In genomic region chr4:184825394-184826314, GRCh38 we compare ENCODE assay signal across 8 cellular contexts. TPM values are rescaled to one million over a fixed set of nuclear protein-coding genes. Genes with fewer than 3 reads are reported as not detected.
DNase-seq lines count a peak whose midpoint lies in the region; ATAC-seq and TF ChIP-seq lines count a peak whose summit lies in the region.

ACSL1 (minus strand) TSS chr4:184825968; CDS start chr4:184803514, 22,454 bp downstream.

- peak; percentile 61 for ATAC-seq in GM21717 (IDR thresholded peaks at IDR 0.05; ENCODE audit: unreplicated experiment)
- peak; percentile 66 for ATAC-seq in activated naive CD8-positive, alpha-beta T cell treated with anti-CD3 and anti-CD28 coated beads, Interleukin-2, amount 50 U/mL, for 24 hours
- ATAC-seq in left cardiac atrium = peak; percentile 91 to 93

- H3K9me3 Mint-ChIP-seq in activated naive CD8-positive, alpha-beta T cell treated with anti-CD3 and anti-CD28 coated beads, Interleukin-2, amount 50 U/mL, for 24 hours = no peaks in the 10 kb centered on the region

- peak within 1 kb of the TSS; percentile 58 for H3K9ac ChIP-seq in ES-I3 (ENCODE audit: low read depth, low read length)
- peak within 1 kb of the TSS; percentile 68 for H3K9ac ChIP-seq in KMS-11

- H3K79me2 ChIP-seq in KMS-11 (ENCODE audit: insufficient read depth, low read depth) = peaks cover 40% of the 10 kb centered on the region

- H3K27ac Mint-ChIP-seq in activated naive CD8-positive, alpha-beta T cell treated with anti-CD3 and anti-CD28 coated beads, Interleukin-2, amount 50 U/mL, for 24 hours = peak within 1 kb of the TSS; percentile 77

- H3K36me3 Mint-ChIP-seq in activated naive CD8-positive, alpha-beta T cell treated with anti-CD3 and anti-CD28 coated beads, Interleukin-2, amount 50 U/mL, for 24 hours (ENCODE audit: low read depth) = peaks cover 5% of the 10 kb centered on the region

- peak within 1 kb of the TSS; percentile 91 for H3K4me2 ChIP-seq in KMS-11

- no peaks in the 10 kb centered on the region for H4K20me1 ChIP-seq in KMS-11 (ENCODE audit: insufficient read depth)

- H3K27me3 ChIP-seq in KMS-11 (ENCODE audit: insufficient read depth, low read depth) (no peaks in the 10 kb centered on the region; the same call in 1 of the 2 replicates), prostate gland (replicated peaks; ENCODE audit: insufficient read depth) (no peaks in the 10 kb centered on the region)

- DNase-seq in T follicular helper cell (ENCODE audit: low read depth) (peak; percentile 64), left cardiac atrium (peak; percentile 89), prostate gland (ENCODE audit: low spot score) (peak; percentile 81), ureter (ENCODE audit: low spot score) (peak; percentile 75)
- peak; percentile 75 for DNase-seq in activated naive CD8-positive, alpha-beta T cell treated with anti-CD3 and anti-CD28 coated beads, Interleukin-2, amount 50 U/mL, for 24 hours

- H3K9me3 ChIP-seq in ES-I3 (ENCODE audit: control insufficient read depth, insufficient read depth, low read length) (no peaks in the 10 kb centered on the region), prostate gland (no peaks in the 10 kb centered on the region)

- H3K27ac ChIP-seq in KMS-11 = peak within 1 kb of the TSS; percentile 44
- H3K27ac ChIP-seq in prostate gland = peak within 1 kb of the TSS; percentile 93 to 94

- H3K4me3 Mint-ChIP-seq in activated naive CD8-positive, alpha-beta T cell treated with anti-CD3 and anti-CD28 coated beads, Interleukin-2, amount 50 U/mL, for 24 hours = peak within 1 kb of the TSS; percentile 93

- H2AFZ ChIP-seq in KMS-11 (ENCODE audit: low read depth) = peak within 1 kb of the TSS; percentile 84

- peaks cover 3% of the 10 kb centered on the region for H3K27me3 Mint-ChIP-seq in activated naive CD8-positive, alpha-beta T cell treated with anti-CD3 and anti-CD28 coated beads, Interleukin-2, amount 50 U/mL, for 24 hours

- H3K4me1 Mint-ChIP-seq in activated naive CD8-positive, alpha-beta T cell treated with anti-CD3 and anti-CD28 coated beads, Interleukin-2, amount 50 U/mL, for 24 hours = peaks cover 47% of the 10 kb centered on the region

- intact Hi-C loops in left cardiac atrium (cut with DNase I) = no loop called here
- intact Hi-C loops in prostate gland (cut with DNase I) = loop anchor here (5.0 to 10.0 kb wide), 2 partner anchors 78 to 929 kb away; no protein-coding TSS in a partner anchor

- no peak for TF ChIP-seq CTCF in KMS-11 (conservative IDR thresholded peaks at IDR 0.05; ENCODE audit: low read depth, low read length)
- peak in 2 of 4 experiments; percentile 14 to 37 for TF ChIP-seq CTCF in prostate gland (IDR thresholded peaks at IDR 0.05)

- under 1% methylated on average over 58 of the region's 139 CpGs for WGBS in prostate gland

- H3K36me3 ChIP-seq in ES-I3 (ENCODE audit: insufficient read depth, low read length) (no peaks in the 10 kb centered on the region), KMS-11 (ENCODE audit: insufficient read depth) (no peaks in the 10 kb centered on the region), prostate gland (no peaks in the 10 kb centered on the region)

- H3K4me1 ChIP-seq in ES-I3 (ENCODE audit: insufficient read depth, low read length) (no peaks in the 10 kb centered on the region), KMS-11 (ENCODE audit: low read depth, poor library complexity, severe bottlenecking) (peaks cover 30% of the 10 kb centered on the region), prostate gland (replicated peaks) (peaks cover 2% of the 10 kb centered on the region)

- no peak within 1 kb of the TSS for H3K4me3 ChIP-seq in KMS-11 (IDR thresholded peaks at IDR 0.05; ENCODE audit: insufficient read depth, low read depth, low read length)
- H3K4me3 ChIP-seq in prostate gland = peak within 1 kb of the TSS; percentile 60 to 95

- peak; percentile 76 for TF ChIP-seq POLR2A in prostate gland (IDR thresholded peaks at IDR 0.05)

RNA-seq across cellular contexts. Expression of gene ACSL1, which starts in this region (rescaled TPM):
- total RNA-seq in left cardiac atrium = 100 to 1,000 TPM; 297 to 380 TPM
- total RNA-seq in prostate gland = 100 to 1,000 TPM in 1 of 2 donors, 10 to 100 TPM in 1; 71.7 to 157 TPM
- total RNA-seq in ureter = 104 TPM
